Comparison of ENCODE assay signal across 8 cellular contexts in genomic region chr2:98601532-98602132, GRCh38. TPM values are rescaled to one million over a fixed set of nuclear protein-coding genes. Genes with fewer than 3 reads are reported as not detected.
DNase-seq lines count a peak whose midpoint lies in the region; ATAC-seq and TF ChIP-seq lines count a peak whose summit lies in the region.

No MANE protein-coding gene starts in this region.

- H3K36me3 Mint-ChIP-seq in effector memory CD8-positive, alpha-beta T cell (ENCODE audit: insufficient read depth) = peaks cover 65% of the 10 kb centered on the region
- peaks cover 2% of the 10 kb centered on the region for H3K36me3 Mint-ChIP-seq in natural killer cell

- CTCF ChIA-PET in AG04449 (lab: Yijun Ruan, JAX) = interaction anchor here (0.6 to 2.1 kb wide), 9 partner anchors 11 to 191 kb away, joined by 3 to 21 read pairs (median 4); no protein-coding TSS in a partner anchor
- CTCF ChIA-PET in PC-9 (lab: Charles Lee) = interaction anchor here (0.5 kb wide), 1 partner anchor 185 kb away, joined by 4 read pairs; no protein-coding TSS in a partner anchor

- H3K27me3 ChIP-seq in PC-9 (ENCODE audit: insufficient read depth, low read depth) = no peaks in the 10 kb centered on the region

- H4K20me1 ChIP-seq in PC-9 (ENCODE audit: insufficient read depth) = peaks cover 12% of the 10 kb centered on the region; the same call in 1 of the 2 replicates

- ATAC-seq in HG03139 (IDR thresholded peaks at IDR 0.05; ENCODE audit: unreplicated experiment) (peak; percentile 73), natural killer cell (peak; percentile 54 to 83 (median 70)), GM19452 (IDR thresholded peaks at IDR 0.05; ENCODE audit: unreplicated experiment) (no peak)
- peak; percentile 62 for ATAC-seq in effector memory CD8-positive, alpha-beta T cell (replicated peaks)

- H3K9me3 Mint-ChIP-seq in effector memory CD8-positive, alpha-beta T cell = no peaks in the 10 kb centered on the region
- H3K9me3 Mint-ChIP-seq in natural killer cell = no peaks in the 10 kb centered on the region

- H3F3A ChIP-seq in PC-9 (ENCODE audit: insufficient read depth, low read depth) = peaks cover 35% of the 10 kb centered on the region

- no peak overlapping the region for H3K27ac ChIP-seq in PC-9

- intact Hi-C loops in PC-9 (cut with micrococcal nuclease; ENCODE audit: unreplicated experiment) = loop anchor here (10.0 kb wide), 1 partner anchor 887 kb away; the partner anchor contains the start of gene ZAP70
- intact Hi-C loops in natural killer cell (cut with micrococcal nuclease) = no loop called here

- H3K4me3 ChIP-seq in AG04449 (ENCODE audit: low read depth, low read length) (no peak overlapping the region), PC-9 (no peak overlapping the region)

- POLR2A ChIA-PET in AG04449 (lab: Yijun Ruan, JAX) = no interaction called here
- POLR2A ChIA-PET in PC-9 (lab: Charles Lee; ENCODE audit: unreplicated experiment) = no interaction called here

- peak; percentile 76 for TF ChIP-seq CTCF in AG04449 (IDR thresholded peaks at IDR 0.05; ENCODE audit: insufficient read depth, low read length, missing control alignments)
- peak; percentile 78 for TF ChIP-seq CTCF in GM10266 (IDR thresholded peaks at IDR 0.05; ENCODE audit: control insufficient read depth, insufficient read depth, low read depth, missing control alignments)
- peak; percentile 89 for TF ChIP-seq CTCF in PC-9 (conservative IDR thresholded peaks at IDR 0.05)
- peak; percentile 14 for TF ChIP-seq CTCF in natural killer cell (IDR thresholded peaks at IDR 0.05)

- no peaks in the 10 kb centered on the region for H3K9me2 ChIP-seq in PC-9 (ENCODE audit: insufficient read depth)

- peaks cover 18 to 31% of the 10 kb centered on the region in 2 donors for H3K4me1 Mint-ChIP-seq in effector memory CD8-positive, alpha-beta T cell (ENCODE audit: low read depth in 2 of 2)
- peaks cover 21 to 28% of the 10 kb centered on the region in 2 donors for H3K4me1 Mint-ChIP-seq in natural killer cell

- H2AFZ ChIP-seq in PC-9 = no peak overlapping the region

- H3K4me1 ChIP-seq in PC-9 (replicated peaks; ENCODE audit: insufficient read depth) = peaks cover 19% of the 10 kb centered on the region

- H3K4me3 Mint-ChIP-seq in effector memory CD8-positive, alpha-beta T cell = no peak overlapping the region
- no peak overlapping the region for H3K4me3 Mint-ChIP-seq in natural killer cell

- no peak overlapping the region for H3K4me2 ChIP-seq in PC-9

- no peaks in the 10 kb centered on the region for H3K9me3 ChIP-seq in PC-9 (ENCODE audit: insufficient read depth, low read depth)

- H3K79me2 ChIP-seq in PC-9 (ENCODE audit: low read depth) = peaks cover 19% of the 10 kb centered on the region

- peak overlapping the region in 1 of 2 donors; percentile 26 for H3K27ac Mint-ChIP-seq in effector memory CD8-positive, alpha-beta T cell
- peak overlapping the region; percentile 43 to 49 for H3K27ac Mint-ChIP-seq in natural killer cell

- H3K36me3 ChIP-seq in PC-9 (ENCODE audit: low read depth) = peaks cover 28% of the 10 kb centered on the region

- BruUV-seq in PC-9 (replicated peaks; lab: Mats Ljungman, UMichigan) = no TSS peak

- DNase-seq in AG04449 (ENCODE audit: low read depth, low spot score) (no peak), GM10266 (ENCODE audit: extremely low spot score) (peak; percentile 48), PC-9 (peak in 1 of 2 experiments; percentile 41), natural killer cell (no peak)
- DNase-seq in effector memory CD8-positive, alpha-beta T cell = no peak
- no peak for DNase-seq in activated effector memory CD4-positive, alpha-beta T cell treated with anti-CD3 and anti-CD28 coated beads, Interleukin-2, amount 50 U/mL, for 16 hours

- no peaks in the 10 kb centered on the region for H3K27me3 Mint-ChIP-seq in effector memory CD8-positive, alpha-beta T cell
- no peaks in the 10 kb centered on the region for H3K27me3 Mint-ChIP-seq in natural killer cell (ENCODE audit: low read depth in 2 of 2)

RNA-seq across cellular contexts. Expression of gene COA5, which starts 6.7 kb away (rescaled TPM):
- 37.5 and 43.6 TPM in 2 replicates for total RNA-seq in PC-9 (2021)
- total RNA-seq in natural killer cell = 10 to 100 TPM; 27.4 to 39.6 (median 36.1) TPM

RNA-seq across cellular contexts. Expression of gene UNC50, which starts 6.8 kb away (rescaled TPM):
- total RNA-seq in PC-9 (2021) (38.1 and 46.0 TPM in 2 replicates), natural killer cell (10 to 100 TPM; 30.8 to 40.5 (median 32.1) TPM)

Comparison
In these comparisons a context has a peak if more than half of its experiments do, and no peak if none do; other contexts are left out.
1. CTCF ChIP-seq: peak in every context shown above with its lines; median percentile 89 in PC-9; 78 in GM10266; 76 in AG04449; 14 in natural killer cell.